In the genomic region with DNA sequence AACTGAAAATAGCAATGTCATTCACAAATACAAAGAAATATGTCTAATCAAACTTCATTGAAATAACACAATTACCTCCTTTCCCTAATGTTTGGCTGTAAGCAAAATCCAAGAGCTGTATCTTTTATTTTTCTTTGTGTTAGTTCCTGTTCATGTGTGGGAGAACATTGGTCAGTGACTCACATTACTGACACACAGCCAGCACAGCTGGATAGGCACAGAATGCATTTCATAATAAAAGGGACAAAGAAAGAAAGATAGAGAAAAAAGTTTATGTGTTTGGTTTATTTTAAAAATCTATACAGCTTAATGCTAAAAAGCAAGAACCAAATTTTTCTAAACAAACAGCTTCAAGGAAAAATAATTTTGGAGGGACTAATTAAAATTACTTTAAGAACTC, we compare ENCODE assay signal across 10 cellular contexts.
DNase-seq lines count a peak whose midpoint lies in the region; TF ChIP-seq lines count a peak whose summit lies in the region.
"Had no signal": no experiment of that assay in that cellular context is flagged by ENCODE, and none has a peak within 500 bp of the region (broad histone marks: within the 10 kb centered on the region; RNA-seq: fewer than 3 reads in every experiment).

No MANE protein-coding gene starts in this region.

- peak overlapping the region; percentile 98 for H3K27ac ChIP-seq in osteoblast (ENCODE audit: low read depth, low read length)
- no peak overlapping the region for H3K27ac ChIP-seq in effector memory CD4-positive, alpha-beta T cell (ENCODE audit: insufficient read depth, low read length, poor library complexity, severe bottlenecking)
- H3K27ac ChIP-seq: C4-2B had no signal

- H3K27me3 ChIP-seq in osteoblast (ENCODE audit: insufficient read depth, low read length), result no peaks in the 10 kb centered on the region
- no peaks in the 10 kb centered on the region for H3K27me3 ChIP-seq in effector memory CD4-positive, alpha-beta T cell (replicated peaks; ENCODE audit: control insufficient read depth, insufficient read depth, low read length, poor library complexity, severe bottlenecking)

- H3K4me3 ChIP-seq in fibroblast of pulmonary artery (replicated peaks; ENCODE audit: low read depth, low read length), result peak overlapping the region; percentile 19
- H3K4me3 ChIP-seq in osteoblast (ENCODE audit: insufficient read depth, low read length), result no peak overlapping the region
- no peak overlapping the region for H3K4me3 ChIP-seq in effector memory CD4-positive, alpha-beta T cell (ENCODE audit: insufficient read depth, low read depth, low read length, poor library complexity, severe bottlenecking)

- no peaks in the 10 kb centered on the region for H3K4me1 Mint-ChIP-seq in progenitor cell of endocrine pancreas (ENCODE audit: low read depth)

- H4K20me1 ChIP-seq in osteoblast (ENCODE audit: insufficient read depth, low read length), result no peaks in the 10 kb centered on the region

- no peak overlapping the region for H3K4me3 Mint-ChIP-seq in progenitor cell of endocrine pancreas (ENCODE audit: low read depth)

- no peaks in the 10 kb centered on the region for H3K9me3 ChIP-seq in osteoblast (ENCODE audit: low read depth, low read length)
- H3K9me3 ChIP-seq in effector memory CD4-positive, alpha-beta T cell (ENCODE audit: control insufficient read depth, low read length), result no peaks in the 10 kb centered on the region

- peaks cover 56% of the 10 kb centered on the region for H3K4me1 ChIP-seq in osteoblast (ENCODE audit: insufficient read depth, low read length)
- no peaks in the 10 kb centered on the region for H3K4me1 ChIP-seq in effector memory CD4-positive, alpha-beta T cell (ENCODE audit: control insufficient read depth, insufficient read depth, low read length, poor library complexity, severe bottlenecking)

- no peak overlapping the region for H2AFZ ChIP-seq in osteoblast (ENCODE audit: low read length)

- H3K4me2 ChIP-seq in osteoblast (ENCODE audit: insufficient read depth, low read length), result peak overlapping the region; percentile 72

- no peaks in the 10 kb centered on the region for H3K36me3 Mint-ChIP-seq in progenitor cell of endocrine pancreas (ENCODE audit: insufficient read depth)

- H3K27ac Mint-ChIP-seq in progenitor cell of endocrine pancreas, result no peak overlapping the region

- TF ChIP-seq CTCF in fibroblast of pulmonary artery (IDR thresholded peaks at IDR 0.05; ENCODE audit: low read length, missing control alignments), result no peak
- TF ChIP-seq CTCF in osteoblast (IDR thresholded peaks at IDR 0.05; ENCODE audit: extremely low read depth, low read depth, low read length), result no peak
- no peak for TF ChIP-seq CTCF in progenitor cell of endocrine pancreas (IDR thresholded peaks at IDR 0.05; ENCODE audit: unreplicated experiment)

- no peaks in the 10 kb centered on the region for H3K9me3 Mint-ChIP-seq in progenitor cell of endocrine pancreas (ENCODE audit: low read depth)

- H3K36me3 ChIP-seq in osteoblast (ENCODE audit: insufficient read depth, low read length), result no peaks in the 10 kb centered on the region
- H3K36me3 ChIP-seq in effector memory CD4-positive, alpha-beta T cell (ENCODE audit: control insufficient read depth, insufficient read depth, low read length), result no peaks in the 10 kb centered on the region

- no peaks in the 10 kb centered on the region for H3K79me2 ChIP-seq in osteoblast (ENCODE audit: insufficient read depth, low read length)

- no peaks in the 10 kb centered on the region for H3K27me3 Mint-ChIP-seq in progenitor cell of endocrine pancreas

- DNase-seq in AG20443 (ENCODE audit: low spot score) (peak; percentile 49), RPMI7951 (ENCODE audit: low read depth) (peak; percentile 90), fibroblast of pulmonary artery (ENCODE audit: low read depth) (peak; percentile 95), osteoblast (ENCODE audit: insufficient read length, low spot score, missing footprints) (no peak), NCI-H2107 treated with DMSO at 0.1 percent for 48 hours (lab: John Stamatoyannopoulos, UW; ENCODE audit: unreplicated experiment) (no peak), progenitor cell of endocrine pancreas (ENCODE audit: low spot score, unreplicated experiment) (no peak), NCI-H774 (lab: John Stamatoyannopoulos, UW) (no peak)
- DNase-seq in effector memory CD4-positive, alpha-beta T cell, result no peak
- DNase-seq: stimulated activated naive CD8-positive, alpha-beta T cell treated with anti-CD3 and anti-CD28 coated beads, Interleukin-15, Interleukin-2, amounts not matched to agents 100 U/mL and 50 U/mL, for 24 hours had no signal

Comparison
In these comparisons a context has a peak if more than half of its experiments do, and no peak if none do; other contexts are left out.
1. DNase-seq: peak in AG20443 (single experiment), RPMI7951 (single experiment) and fibroblast of pulmonary artery (single experiment); none in osteoblast (single experiment), NCI-H2107 treated with DMSO at 0.1 percent for 48 hours (single experiment), progenitor cell of endocrine pancreas (single experiment), effector memory CD4-positive, alpha-beta T cell (0 of 3) and NCI-H774 (single experiment).